17 cellular contexts compared by ENCODE assay signal in the genomic region with DNA sequence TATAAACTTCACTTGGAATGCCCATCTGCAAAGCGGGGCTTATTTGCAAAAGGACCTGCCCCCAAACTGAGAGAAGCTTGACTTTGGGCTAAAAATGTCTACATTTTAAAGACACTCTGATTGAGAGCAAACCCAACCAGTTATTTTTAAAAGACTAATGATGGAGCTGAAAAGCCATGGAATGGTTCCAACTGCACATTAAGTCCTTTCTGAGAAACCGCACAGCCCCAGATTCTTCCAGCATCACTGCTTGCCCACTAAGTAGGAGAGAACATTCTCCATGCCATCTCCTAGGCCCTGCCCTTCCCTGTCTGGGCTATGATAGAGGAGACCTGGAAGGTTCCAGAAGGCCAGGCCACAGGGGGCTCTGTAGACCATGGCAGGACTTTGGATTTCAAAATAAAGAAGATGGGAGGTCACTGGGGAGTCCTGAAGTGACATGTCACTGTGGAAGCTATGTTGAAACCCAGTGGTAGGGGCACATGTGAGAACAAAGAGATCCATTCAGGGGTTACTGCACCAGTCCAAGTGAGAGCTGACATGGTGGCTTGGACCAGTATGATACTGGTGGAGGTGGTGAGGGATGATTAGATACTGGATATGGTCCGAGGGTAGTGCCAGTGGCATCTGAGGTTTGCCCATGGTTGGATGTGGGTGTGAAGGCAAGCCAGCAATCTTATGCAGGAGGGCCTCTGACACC.
"Had no signal": no experiment of that assay in that cellular context is flagged by ENCODE, and none has a peak within 500 bp of the region (broad histone marks: within the 10 kb centered on the region; RNA-seq: fewer than 3 reads in every experiment).

No MANE protein-coding gene starts in this region.

- H3K27me3 ChIP-seq: stomach, upper lobe of right lung had no signal

- H3K4me3 ChIP-seq: psoas muscle, smooth muscle cell, stomach, thoracic aorta, upper lobe of right lung had no signal

- ATAC-seq: activated T-cell treated with anti-CD3 and anti-CD28 coated beads, Interleukin-2, amount 50 U/mL, for 4 hours; psoas muscle; right cardiac atrium; upper lobe of right lung had no signal

- H3K27ac ChIP-seq: psoas muscle, stomach, thoracic aorta, upper lobe of right lung, WERI-Rb-1 had no signal

- H3K9me3 ChIP-seq: psoas muscle, stomach, thoracic aorta, upper lobe of right lung had no signal

- H3K4me1 ChIP-seq: stomach, upper lobe of right lung had no signal

- DNase-seq: activated CD4-positive, alpha-beta T cell treated with anti-CD3 and anti-CD28 coated beads for 1 hour; activated CD4-positive, alpha-beta T cell treated with anti-CD3 and anti-CD28 coated beads, Interleukin-2, amount 50 U/mL, for 4 hours; activated naive CD4-positive, alpha-beta T cell treated with anti-CD3 and anti-CD28 coated beads for 36 hours; activated T-cell treated with anti-CD3 and anti-CD28 coated beads, Interleukin-2, amount 50 U/mL, for 4 hours; foreskin melanocyte; glutamatergic neuron; hippocampal formation; nephron progenitor cell; occipital lobe; right cardiac atrium; stimulated activated CD4-positive, alpha-beta T cell treated with anti-CD3 and anti-CD28 coated beads, Interleukin-4, amount 100 ng/mL, for 1 hour; stomach; upper lobe of right lung; WERI-Rb-1 had no signal

- H3K36me3 ChIP-seq: stomach, thoracic aorta, upper lobe of right lung, WERI-Rb-1 had no signal
